ENCODE assay signal across 12 cellular contexts in genomic region chr1:44276006-44276405, GRCh38.
DNase-seq lines count a peak whose midpoint lies in the region; ATAC-seq and TF ChIP-seq lines count a peak whose summit lies in the region.
"Had no signal": no experiment of that assay in that cellular context is flagged by ENCODE, and none has a peak within 500 bp of the region (broad histone marks: within the 10 kb centered on the region; RNA-seq: fewer than 3 reads in every experiment).

No MANE protein-coding gene starts in this region.

- H3K36me3 ChIP-seq in tibial nerve: peaks cover 0 to 9% (median 0%) of the 10 kb centered on the region in 3 donors

- TF ChIP-seq CTCF in NB4 (IDR thresholded peaks at IDR 0.05; ENCODE audit: low read depth, low read length) (no peak), tibial nerve (IDR thresholded peaks at IDR 0.05) (no peak)

- no peaks in the 10 kb centered on the region for H3K27me3 Mint-ChIP-seq in activated T-cell treated with anti-CD3 and anti-CD28 coated beads, Interleukin-2, amount 50 U/mL, for 72 hours (ENCODE audit: low read depth)
- H3K27me3 Mint-ChIP-seq: activated CD4-positive, alpha-beta memory T cell treated with anti-CD3 and anti-CD28 coated beads, Interleukin-2, amount 10 ng/mL, durations not matched to agents 7 days and 5 days; type B pancreatic cell had no signal

- no peak for TF ChIP-seq POLR2A in NB4 (IDR thresholded peaks at IDR 0.05; ENCODE audit: extremely low read depth, insufficient read length)
- no peak for TF ChIP-seq POLR2A in tibial nerve (IDR thresholded peaks at IDR 0.05)

- 18 to 35% methylated on average over 3 of the region's 3 CpGs for WGBS in tibial nerve, 2 donors

- no peak overlapping the region for H3K27ac Mint-ChIP-seq in activated T-cell treated with anti-CD3 and anti-CD28 coated beads, Interleukin-2, amount 50 U/mL, for 72 hours
- H3K27ac Mint-ChIP-seq: activated CD4-positive, alpha-beta memory T cell treated with anti-CD3 and anti-CD28 coated beads, Interleukin-2, amount 10 ng/mL, durations not matched to agents 7 days and 5 days; natural killer cell; type B pancreatic cell had no signal

- TF ChIP-seq EP300 in tibial nerve (IDR thresholded peaks at IDR 0.05): no peak

- H3K9me3 ChIP-seq in tibial nerve: no peaks in the 10 kb centered on the region

- H3K27ac ChIP-seq in tibial nerve: no peak overlapping the region

- H3K9me3 Mint-ChIP-seq in activated T-cell treated with anti-CD3 and anti-CD28 coated beads, Interleukin-2, amount 50 U/mL, for 72 hours: no peaks in the 10 kb centered on the region
- H3K9me3 Mint-ChIP-seq: activated CD4-positive, alpha-beta memory T cell treated with anti-CD3 and anti-CD28 coated beads, Interleukin-2, amount 10 ng/mL, durations not matched to agents 7 days and 5 days; natural killer cell; type B pancreatic cell had no signal

- no peak overlapping the region for H3K4me3 Mint-ChIP-seq in activated T-cell treated with anti-CD3 and anti-CD28 coated beads, Interleukin-2, amount 50 U/mL, for 72 hours
- H3K4me3 Mint-ChIP-seq: activated CD4-positive, alpha-beta memory T cell treated with anti-CD3 and anti-CD28 coated beads, Interleukin-2, amount 10 ng/mL, durations not matched to agents 7 days and 5 days; natural killer cell; type B pancreatic cell had no signal

- no peaks in the 10 kb centered on the region for H3K27me3 ChIP-seq in tibial nerve

- H3K36me3 Mint-ChIP-seq in activated T-cell treated with anti-CD3 and anti-CD28 coated beads, Interleukin-2, amount 50 U/mL, for 72 hours (ENCODE audit: insufficient read depth in 2 of 2): no peaks in the 10 kb centered on the region
- H3K36me3 Mint-ChIP-seq: natural killer cell had no signal

- no peak overlapping the region for H3K4me3 ChIP-seq in NB4 (ENCODE audit: low read depth, low read length)
- no peak overlapping the region for H3K4me3 ChIP-seq in tibial nerve

- peak; percentile 75 for ATAC-seq in left ventricle myocardium superior
- ATAC-seq in activated T-cell treated with anti-CD3 and anti-CD28 coated beads, Interleukin-2, amount 50 U/mL, for 72 hours (replicated peaks in 1 of 2): no peak
- ATAC-seq: natural killer cell had no signal

- DNase-seq in COLO829 (ENCODE audit: low spot score) (peak; percentile 2), NB4 (ENCODE audit: low read depth) (peak; percentile 72), RPMI7951 (ENCODE audit: low read depth) (peak; percentile 11), left ventricle myocardium superior (no peak), tibial nerve (ENCODE audit: low spot score in 2 of 2) (no peak), epidermal melanocyte (ENCODE audit: insufficient read length, low spot score) (no peak), NK-92 (lab: John Stamatoyannopoulos, UW; ENCODE audit: unreplicated experiment) (no peak)
- DNase-seq in activated T-cell treated with anti-CD3 and anti-CD28 coated beads, Interleukin-2, amount 50 U/mL, for 72 hours: no peak
- DNase-seq: activated CD4-positive, alpha-beta memory T cell treated with anti-CD3 and anti-CD28 coated beads, Interleukin-2, amount 10 ng/mL, durations not matched to agents 7 days and 5 days; natural killer cell; SHP77 treated with DMSO at 0.1 percent for 48 hours had no signal

- peaks cover 0 to 28% (median 0%) of the 10 kb centered on the region in 4 donors for H3K4me1 ChIP-seq in tibial nerve

- intact Hi-C loops in left ventricle myocardium superior (cut with micrococcal nuclease): no loop called here

- peaks cover 9% of the 10 kb centered on the region for H3K4me1 Mint-ChIP-seq in activated T-cell treated with anti-CD3 and anti-CD28 coated beads, Interleukin-2, amount 50 U/mL, for 72 hours (ENCODE audit: low read depth)
- H3K4me1 Mint-ChIP-seq: activated CD4-positive, alpha-beta memory T cell treated with anti-CD3 and anti-CD28 coated beads, Interleukin-2, amount 10 ng/mL, durations not matched to agents 7 days and 5 days had no signal

Comparison
In these comparisons a context has a peak if more than half of its experiments do, and no peak if none do; other contexts are left out.
1. DNase-seq: peak in COLO829 (single experiment), NB4 (single experiment) and RPMI7951 (single experiment); none in left ventricle myocardium superior (single experiment), tibial nerve (0 of 2), activated T-cell treated with anti-CD3 and anti-CD28 coated beads, Interleukin-2, amount 50 U/mL, for 72 hours (0 of 2), epidermal melanocyte (single experiment) and NK-92 (single experiment).